ENCODE assay signal across 15 cellular contexts in genomic region chr10:35211390-35211789, GRCh38.
DNase-seq lines count a peak whose midpoint lies in the region; ATAC-seq, FAIRE-seq and TF ChIP-seq lines count a peak whose summit lies in the region.
"Had no signal": no experiment of that assay in that cellular context is flagged by ENCODE, and none has a peak within 500 bp of the region (broad histone marks: within the 10 kb centered on the region; RNA-seq: fewer than 3 reads in every experiment).

No MANE protein-coding gene starts in this region.

- H3K27me3 ChIP-seq in K562 (ENCODE audit: control insufficient read depth in 2 of 2, insufficient read depth in 2 of 2, low read length in 2 of 2), result no peaks in the 10 kb centered on the region
- no peaks in the 10 kb centered on the region for H3K27me3 ChIP-seq in tibial nerve
- H3K27me3 ChIP-seq: gastroesophageal sphincter, upper lobe of left lung had no signal

- H3K9me3 ChIP-seq in K562 (replicated peaks; ENCODE audit: control insufficient read depth, insufficient read depth, low read depth, low read length) (no peaks in the 10 kb centered on the region), tibial nerve (no peaks in the 10 kb centered on the region)
- H3K9me3 ChIP-seq: A549, gastroesophageal sphincter, upper lobe of left lung had no signal

- TF ChIP-seq EP300 in K562 (IDR thresholded peaks at IDR 0.05; ENCODE audit: low read length), result no peak
- peak in 1 of 2 donors; percentile 45 for TF ChIP-seq EP300 in tibial nerve (IDR thresholded peaks at IDR 0.05)

- H3K9ac ChIP-seq in K562 (ENCODE audit: insufficient read depth in 1 of 2, low read depth in 2 of 2, low read length in 2 of 2), result no peak overlapping the region

- no peak for TF ChIP-seq RAD21 in K562 (CRISPR knock-in tag; conservative IDR thresholded peaks at IDR 0.05 in 1 of 2, IDR thresholded peaks at IDR 0.05 in 1 of 2)

- POLR2A ChIA-PET in K562 (lab: Yijun Ruan, JAX), result interaction anchor here (1.3 kb wide), 1 partner anchor 16 kb away, joined by 4 read pairs; no protein-coding TSS in a partner anchor

- 66% methylated on average over 7 of the region's 7 CpGs for WGBS in K562 (ENCODE audit: insufficient coverage, low coverage, missing lambda C conversion rate)
- WGBS in tibial nerve, 2 donors, result 25 to 30% methylated on average over 7 of the region's 7 CpGs

- BruUV-seq in K562 (replicated peaks; lab: Mats Ljungman, UMichigan), result TSS peak; percentile 32

- no peaks in the 10 kb centered on the region for H3K79me2 ChIP-seq in K562 (ENCODE audit: control insufficient read depth, insufficient read depth, low read length)

- H3K4me2 ChIP-seq in K562 (ENCODE audit: insufficient read depth, low read length), result no peak overlapping the region
- H3K4me2 ChIP-seq: A549 had no signal

- in situ Hi-C loops in K562 (cut with MboI), result loop anchor here (5.0 kb wide), 2 partner anchors 209 to 544 kb away; no protein-coding TSS in a partner anchor

- TF ChIP-seq POLR2A in K562 (conservative IDR thresholded peaks at IDR 0.05), result no peak
- TF ChIP-seq POLR2A in tibial nerve (IDR thresholded peaks at IDR 0.05), result no peak

- no peaks in the 10 kb centered on the region for H3K27me3 Mint-ChIP-seq in activated naive CD4-positive, alpha-beta T cell treated with anti-CD3 and anti-CD28 coated beads, Interleukin-2, amount 10 ng/mL, durations not matched to agents 7 days and 5 days
- H3K27me3 Mint-ChIP-seq in memory B cell, result no peaks in the 10 kb centered on the region
- no peaks in the 10 kb centered on the region for H3K27me3 Mint-ChIP-seq in effector memory CD8-positive, alpha-beta T cell

- DNase-seq in activated naive CD4-positive, alpha-beta T cell treated with anti-CD3 and anti-CD28 coated beads, Interleukin-2, amount 10 ng/mL, durations not matched to agents 7 days and 5 days, result no peak
- no peak for DNase-seq in activated naive CD4-positive, alpha-beta T cell (lab: John Stamatoyannopoulos, UW)
- DNase-seq in K562 (ENCODE audit: extremely low read depth in 1 of 4, low spot score in 3 of 4) (no peak), memory B cell (ENCODE audit: low spot score in 2 of 2) (no peak), tibial nerve (ENCODE audit: low spot score in 2 of 2) (no peak), NCI-H2196 treated with DMSO at 0.1 percent for 48 hours (lab: John Stamatoyannopoulos, UW; ENCODE audit: unreplicated experiment) (no peak), NCI-H446 treated with DMSO at 0.1 percent for 48 hours (lab: John Stamatoyannopoulos, UW) (no peak)
- no peak for DNase-seq in effector memory CD8-positive, alpha-beta T cell
- DNase-seq: activated CD4-positive, alpha-beta T cell treated with anti-CD3 and anti-CD28 coated beads, Interleukin-2, amount 50 U/mL, for 48 hours; activated gamma-delta T cell; Right ventricle myocardium superior; stimulated activated CD4-positive, alpha-beta T cell treated with anti-CD3 and anti-CD28 coated beads, Interleukin-2, amount 100 ng/mL, for 24 hours; upper lobe of left lung had no signal

- no peak for TF ChIP-seq CTCF in K562 (IDR thresholded peaks at IDR 0.05 in 2 of 3, conservative IDR thresholded peaks at IDR 0.05 in 1 of 3; ENCODE audit: insufficient read depth in 2 of 3, low read depth in 1 of 3, low read length in 3 of 3)
- no peak for TF ChIP-seq CTCF in tibial nerve (IDR thresholded peaks at IDR 0.05)

- peaks cover 6% of the 10 kb centered on the region; the same call in 1 of the 3 replicates for H3K36me3 ChIP-seq in K562 (ENCODE audit: control insufficient read depth, insufficient read depth, low read length)
- H3K36me3 ChIP-seq in tibial nerve, result peaks cover 0 to 10% (median 0%) of the 10 kb centered on the region in 3 donors

- H3K27ac ChIP-seq in K562 (ENCODE audit: extremely low read depth, low read depth, low read length) (no peak overlapping the region), tibial nerve (peak overlapping the region; percentile 7 to 72 (median 54))
- H3K27ac ChIP-seq: A549 had no signal

- H3K4me3 Mint-ChIP-seq in activated naive CD4-positive, alpha-beta T cell treated with anti-CD3 and anti-CD28 coated beads, Interleukin-2, amount 10 ng/mL, durations not matched to agents 7 days and 5 days, result no peak overlapping the region
- no peak overlapping the region for H3K4me3 Mint-ChIP-seq in memory B cell
- H3K4me3 Mint-ChIP-seq in effector memory CD8-positive, alpha-beta T cell, result no peak overlapping the region

- no peaks in the 10 kb centered on the region for H3K9me1 ChIP-seq in K562 (ENCODE audit: control insufficient read depth, insufficient read depth, low read length)

- no peak for ATAC-seq in K562
- ATAC-seq in memory B cell (ENCODE audit: low read depth), result no peak
- no peak for ATAC-seq in effector memory CD8-positive, alpha-beta T cell (replicated peaks)
- ATAC-seq: A549, gastroesophageal sphincter had no signal

- H3K4me1 ChIP-seq in K562 (replicated peaks in 1 of 2; ENCODE audit: control insufficient read depth in 2 of 2, insufficient read depth in 2 of 2, low read length in 2 of 2) (peaks cover 0 to 4% of the 10 kb centered on the region in 2 experiments; a peak in 2 of 5 replicates), tibial nerve (peaks cover 0 to 18% (median 0%) of the 10 kb centered on the region in 4 donors)
- H3K4me1 ChIP-seq: A549, gastroesophageal sphincter had no signal

- H2AFZ ChIP-seq in K562 (ENCODE audit: low read depth, low read length), result no peak overlapping the region

- intact Hi-C loops in K562 (cut with micrococcal nuclease), result no loop called here

- CTCF ChIA-PET in activated naive CD4-positive, alpha-beta T cell treated with anti-CD3 and anti-CD28 coated beads, Interleukin-2, amount 10 ng/mL, durations not matched to agents 7 days and 5 days (lab: Charles Lee), result interaction anchor here (0.9 to 1.2 kb wide), 3 partner anchors 9 to 15 kb away, joined by 3 to 5 read pairs (median 3); no protein-coding TSS in a partner anchor
- CTCF ChIA-PET in K562 (lab: Yijun Ruan, JAX; ENCODE audit: low intra/inter-chr PET ratio), result no interaction called here

- H3K9me3 Mint-ChIP-seq in activated naive CD4-positive, alpha-beta T cell treated with anti-CD3 and anti-CD28 coated beads, Interleukin-2, amount 10 ng/mL, durations not matched to agents 7 days and 5 days, result no peaks in the 10 kb centered on the region
- H3K9me3 Mint-ChIP-seq in memory B cell, result no peaks in the 10 kb centered on the region
- H3K9me3 Mint-ChIP-seq in effector memory CD8-positive, alpha-beta T cell, result no peaks in the 10 kb centered on the region

- H3K4me3 ChIP-seq in K562, result no peak overlapping the region
- H3K4me3 ChIP-seq in tibial nerve, result no peak overlapping the region
- H3K4me3 ChIP-seq: A549, gastroesophageal sphincter, upper lobe of left lung had no signal

- H3K36me3 Mint-ChIP-seq in activated naive CD4-positive, alpha-beta T cell treated with anti-CD3 and anti-CD28 coated beads, Interleukin-2, amount 10 ng/mL, durations not matched to agents 7 days and 5 days, result peaks cover 59% of the 10 kb centered on the region
- peaks cover 2% of the 10 kb centered on the region for H3K36me3 Mint-ChIP-seq in memory B cell
- peaks cover 10% of the 10 kb centered on the region for H3K36me3 Mint-ChIP-seq in effector memory CD8-positive, alpha-beta T cell (ENCODE audit: insufficient read depth)

- H3K4me1 Mint-ChIP-seq in activated naive CD4-positive, alpha-beta T cell treated with anti-CD3 and anti-CD28 coated beads, Interleukin-2, amount 10 ng/mL, durations not matched to agents 7 days and 5 days, result peaks cover 64% of the 10 kb centered on the region
- peaks cover 3% of the 10 kb centered on the region for H3K4me1 Mint-ChIP-seq in memory B cell
- peaks cover 9 to 10% of the 10 kb centered on the region in 2 donors for H3K4me1 Mint-ChIP-seq in effector memory CD8-positive, alpha-beta T cell (ENCODE audit: low read depth in 2 of 2)

- H4K20me1 ChIP-seq in K562 (replicated peaks; ENCODE audit: control insufficient read depth, insufficient read depth, low read length), result no peaks in the 10 kb centered on the region

- no peak for FAIRE-seq in K562 (lab: Jason Lieb, UNC)
- FAIRE-seq: A549 had no signal

- peak overlapping the region; percentile 35 for H3K27ac Mint-ChIP-seq in activated naive CD4-positive, alpha-beta T cell treated with anti-CD3 and anti-CD28 coated beads, Interleukin-2, amount 10 ng/mL, durations not matched to agents 7 days and 5 days
- peak overlapping the region; percentile 16 for H3K27ac Mint-ChIP-seq in memory B cell
- peak overlapping the region in 1 of 2 donors; percentile 74 for H3K27ac Mint-ChIP-seq in effector memory CD8-positive, alpha-beta T cell

TF ChIP-seq in K562, 482 proteins besides CTCF, POLR2A, EP300 and RAD21 (continues in another document):
- TF ChIP-seq KHSRP (IDR thresholded peaks at IDR 0.05) (no peak), ARHGAP35 (IDR thresholded peaks at IDR 0.05; ENCODE audit: partially characterized antibody) (no peak)
- TF ChIP-seq, protein P1, sequence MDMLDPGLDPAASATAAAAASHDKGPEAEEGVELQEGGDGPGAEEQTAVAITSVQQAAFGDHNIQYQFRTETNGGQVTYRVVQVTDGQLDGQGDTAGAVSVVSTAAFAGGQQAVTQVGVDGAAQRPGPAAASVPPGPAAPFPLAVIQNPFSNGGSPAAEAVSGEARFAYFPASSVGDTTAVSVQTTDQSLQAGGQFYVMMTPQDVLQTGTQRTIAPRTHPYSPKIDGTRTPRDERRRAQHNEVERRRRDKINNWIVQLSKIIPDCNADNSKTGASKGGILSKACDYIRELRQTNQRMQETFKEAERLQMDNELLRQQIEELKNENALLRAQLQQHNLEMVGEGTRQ (CRISPR knock-in tag; IDR thresholded peaks at IDR 0.05), result no peak
